ENCODE assay signal across 25 cellular contexts in the genomic region with DNA sequence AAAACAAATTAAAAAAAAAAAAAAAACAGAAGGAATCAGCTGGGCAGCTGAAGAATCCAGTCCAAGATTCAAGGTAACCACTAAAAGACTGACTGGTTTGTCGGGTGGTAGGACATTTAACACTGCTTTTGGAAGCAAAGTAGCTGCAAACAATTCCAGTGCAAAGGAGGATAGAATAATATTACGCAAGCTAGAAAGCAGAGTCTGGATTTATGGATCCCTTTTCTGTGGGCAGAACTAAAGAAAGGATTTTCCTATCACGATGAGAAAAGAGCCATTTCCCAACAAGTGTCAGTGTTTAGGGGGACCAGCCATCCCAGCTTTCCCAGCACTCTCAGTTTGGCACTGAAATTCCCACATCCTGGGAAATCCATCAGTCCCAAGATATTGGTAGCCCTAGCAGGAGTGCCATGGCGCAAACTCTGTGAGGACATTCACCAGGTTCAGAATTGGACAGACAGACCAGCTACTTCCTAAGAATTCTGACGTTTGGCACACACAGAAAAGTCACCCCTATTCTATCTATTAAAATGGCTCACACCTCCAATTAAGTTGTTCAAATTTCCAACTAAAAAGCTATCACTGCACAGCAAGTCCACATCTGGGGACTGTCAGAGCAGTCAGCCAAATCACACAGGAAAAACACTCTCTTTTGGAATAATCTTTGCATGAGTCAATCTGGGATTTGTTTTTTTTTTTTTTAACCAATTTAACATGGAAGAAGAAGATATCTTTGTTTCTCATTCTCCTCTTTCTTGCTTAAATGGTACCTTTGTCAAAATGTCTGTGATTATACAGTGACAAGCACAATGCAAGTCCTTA.
A peak's percentile ranks its signal among the peaks of the same experiment; 100 is the strongest.
DNase-seq lines count a peak whose midpoint lies in the region; ATAC-seq and TF ChIP-seq lines count a peak whose summit lies in the region.
"Had no signal": no experiment of that assay in that cellular context is flagged by ENCODE, and none has a peak within 500 bp of the region (broad histone marks: within the 10 kb centered on the region; RNA-seq: fewer than 3 reads in every experiment).

No MANE protein-coding gene starts in this region.

- H3K27ac ChIP-seq in rectal smooth muscle tissue (ENCODE audit: low read depth, low read length), result peak overlapping the region; percentile 44
- no peak overlapping the region for H3K27ac ChIP-seq in adrenal gland
- H3K27ac ChIP-seq: A549; BLaER1 treated with 17β-estradiol and CSF1 and Interleukin-3, amounts not matched to agents 10 nM and 100 nM; dorsolateral prefrontal cortex; KMS-11; neural progenitor cell; prostate gland had no signal

- no peaks in the 10 kb centered on the region for H3K36me3 ChIP-seq in rectal smooth muscle tissue (ENCODE audit: control insufficient read depth, insufficient read depth, low read length)
- no peaks in the 10 kb centered on the region for H3K36me3 ChIP-seq in adrenal gland (replicated peaks in 1 of 2)
- H3K36me3 ChIP-seq: BLaER1 treated with 17β-estradiol and CSF1 and Interleukin-3, amounts not matched to agents 10 nM and 100 nM; neural progenitor cell; prostate gland had no signal

- ATAC-seq in HG03457 (IDR thresholded peaks at IDR 0.05; ENCODE audit: unreplicated experiment) (no peak), GM18502 (IDR thresholded peaks at IDR 0.05; ENCODE audit: poor library complexity, unreplicated experiment) (no peak)
- ATAC-seq: A549; activated CD4-positive, alpha-beta T cell treated with anti-CD3 and anti-CD28 coated beads for 36 hours had no signal

- H3K4me3 ChIP-seq in fibroblast of villous mesenchyme (ENCODE audit: low read depth, low read length), result no peak overlapping the region
- H3K4me3 ChIP-seq in rectal smooth muscle tissue (ENCODE audit: low read length), result no peak overlapping the region
- no peak overlapping the region for H3K4me3 ChIP-seq in adrenal gland
- H3K4me3 ChIP-seq: A549; BLaER1 treated with 17β-estradiol and CSF1 and Interleukin-3, amounts not matched to agents 10 nM and 100 nM; dorsolateral prefrontal cortex; neural progenitor cell; prostate gland had no signal

- peak; percentile 40 for DNase-seq in AG20443 (ENCODE audit: low spot score)
- DNase-seq in SK-N-DZ (ENCODE audit: low spot score), result peak; percentile 19
- DNase-seq in fibroblast of villous mesenchyme (ENCODE audit: low read depth), result peak; percentile 28
- DNase-seq in activated CD4-positive, CD25-positive, alpha-beta regulatory T cell (lab: John Stamatoyannopoulos, UW), result no peak
- DNase-seq in adrenal gland, result no peak
- DNase-seq: activated CD4-positive, alpha-beta T cell treated with anti-CD3 and anti-CD28 coated beads for 36 hours; activated CD8-positive, alpha-beta memory T cell treated with anti-CD3 and anti-CD28 coated beads for 24 hours; activated naive CD4-positive, alpha-beta T cell; activated T-cell treated with anti-CD3 and anti-CD28 coated beads, Interleukin-2, amount 50 U/mL, for 24 hours; amygdala; central memory CD4-positive, alpha-beta T cell; dorsolateral prefrontal cortex; foreskin melanocyte; kidney; MV-4-11; NCI-H187; SIG-M5 had no signal

- TF ChIP-seq CTCF in fibroblast of villous mesenchyme (IDR thresholded peaks at IDR 0.05; ENCODE audit: insufficient read depth, low read depth, low read length) (no peak), adrenal gland (IDR thresholded peaks at IDR 0.05) (no peak)

- TF ChIP-seq POLR2A in adrenal gland (IDR thresholded peaks at IDR 0.05), result no peak

- H3K27me3 ChIP-seq in rectal smooth muscle tissue (ENCODE audit: control insufficient read depth, insufficient read depth, low read length), result no peaks in the 10 kb centered on the region
- H3K27me3 ChIP-seq in adrenal gland, result no peaks in the 10 kb centered on the region
- H3K27me3 ChIP-seq: BLaER1 treated with 17β-estradiol and CSF1 and Interleukin-3, amounts not matched to agents 10 nM and 100 nM; dorsolateral prefrontal cortex; neural progenitor cell had no signal

- intact Hi-C loops in adrenal gland (cut with DNase I), result no loop called here

- no peaks in the 10 kb centered on the region for H3K9me3 ChIP-seq in adrenal gland (replicated peaks in 1 of 3)
- H3K9me3 ChIP-seq: A549, prostate gland had no signal

- H3K4me1 ChIP-seq in rectal smooth muscle tissue (ENCODE audit: control insufficient read depth, insufficient read depth, low read length), result no peaks in the 10 kb centered on the region
- H3K4me1 ChIP-seq in adrenal gland (replicated peaks in 1 of 2), result no peaks in the 10 kb centered on the region
- H3K4me1 ChIP-seq: A549, neural progenitor cell had no signal

- H3K9ac ChIP-seq in rectal smooth muscle tissue (ENCODE audit: low read length), result no peak overlapping the region
- H3K9ac ChIP-seq: BLaER1 treated with 17β-estradiol and CSF1 and Interleukin-3, amounts not matched to agents 10 nM and 100 nM; KMS-11; neural progenitor cell had no signal

- 74 to 82% (median 80%) methylated on average over 5 of the region's 5 CpGs for WGBS in adrenal gland, 4 donors

Comparison
In these comparisons a context has a peak if more than half of its experiments do, and no peak if none do; other contexts are left out.
1. DNase-seq: peak in AG20443 (single experiment), SK-N-DZ (single experiment) and fibroblast of villous mesenchyme (single experiment); none in activated CD4-positive, CD25-positive, alpha-beta regulatory T cell (0 of 4) and adrenal gland (0 of 7).